In genomic region chr10:30433286-30433778, GRCh38 we compare ENCODE assay signal across 8 cellular contexts. TPM values are rescaled to one million over a fixed set of nuclear protein-coding genes. Genes with fewer than 3 reads are reported as not detected.
DNase-seq lines count a peak whose midpoint lies in the region; ATAC-seq and TF ChIP-seq lines count a peak whose summit lies in the region.

No MANE protein-coding gene starts in this region.

- peak overlapping the region; percentile 86 for H3K27ac ChIP-seq in PC-3 (ENCODE audit: low read length)
- H3K27ac ChIP-seq in left ventricle myocardium inferior (replicated peaks) = peak overlapping the region; percentile 99

- BruUV-seq in PC-3 (replicated peaks; lab: Mats Ljungman, UMichigan) = TSS peak; percentile 69

- H3K4me3 ChIP-seq in PC-3 (ENCODE audit: low read length) = peak overlapping the region; percentile 98
- peak overlapping the region; percentile 94 for H3K4me3 ChIP-seq in adipocyte (ENCODE audit: low read length)
- peak overlapping the region; percentile 91 for H3K4me3 ChIP-seq in left ventricle myocardium inferior

- TF ChIP-seq CTCF in PC-3 (conservative IDR thresholded peaks at IDR 0.05; ENCODE audit: low read depth, low read length) (no peak), left ventricle myocardium inferior (IDR thresholded peaks at IDR 0.05; ENCODE audit: borderline replicate concordance) (no peak)

- CTCF ChIA-PET in PC-3 (lab: Charles Lee) = interaction anchor here (1.3 kb wide), 1 partner anchor 158 kb away, joined by 4 read pairs; no protein-coding TSS in a partner anchor

- peak; percentile 22 for DNase-seq in NCI-H2171 treated with DMSO at 0.1 percent for 48 hours (lab: John Stamatoyannopoulos, UW)
- DNase-seq in NCI-H2171 (lab: John Stamatoyannopoulos, UW) = no peak
- peak; percentile 61 for DNase-seq in PC-3
- DNase-seq in adipocyte (ENCODE audit: low read depth) = peak; percentile 84
- DNase-seq in left ventricle myocardium inferior = peak; percentile 83
- DNase-seq in putamen (ENCODE audit: low spot score) = peak; percentile 20
- DNase-seq in KBM-7 = no peak

- H3K9me2 ChIP-seq in PC-3 (replicated peaks; ENCODE audit: low read length) = no peaks in the 10 kb centered on the region

- intact Hi-C loops in PC-3 (cut with micrococcal nuclease) = no loop called here
- intact Hi-C loops in left ventricle myocardium inferior (cut with micrococcal nuclease) = no loop called here

- ATAC-seq in HG02870 (IDR thresholded peaks at IDR 0.05; ENCODE audit: unreplicated experiment) (peak; percentile 12), PC-3 (peak; percentile 31)

- H3K9me3 ChIP-seq in PC-3 (ENCODE audit: low read length) = no peaks in the 10 kb centered on the region
- H3K9me3 ChIP-seq in adipocyte (ENCODE audit: control insufficient read depth, low read length) = no peaks in the 10 kb centered on the region
- no peaks in the 10 kb centered on the region for H3K9me3 ChIP-seq in left ventricle myocardium inferior (replicated peaks)

- H3K79me2 ChIP-seq in PC-3 (ENCODE audit: low read length) = peaks cover 40% of the 10 kb centered on the region

- H3K4me2 ChIP-seq in PC-3 (ENCODE audit: low read length) = peak overlapping the region; percentile 89

- POLR2A ChIA-PET in PC-3 (lab: Charles Lee; ENCODE audit: unreplicated experiment) = interaction anchor here (0.6 to 1.3 kb wide), 4 partner anchors 10 to 1442 kb away, joined by 3 to 8 read pairs (median 4); no protein-coding TSS in a partner anchor

- H3K27me3 ChIP-seq in PC-3 (ENCODE audit: low read length) (no peaks in the 10 kb centered on the region), adipocyte (replicated peaks; ENCODE audit: control insufficient read depth, insufficient read depth, low read length) (no peaks in the 10 kb centered on the region), left ventricle myocardium inferior (ENCODE audit: low read depth) (no peaks in the 10 kb centered on the region)

- no peaks in the 10 kb centered on the region for H3K36me3 ChIP-seq in PC-3 (ENCODE audit: low read depth, low read length)
- H3K36me3 ChIP-seq in adipocyte (ENCODE audit: control insufficient read depth, insufficient read depth, low read length, severe bottlenecking) = peaks cover 9% of the 10 kb centered on the region
- H3K36me3 ChIP-seq in left ventricle myocardium inferior = no peaks in the 10 kb centered on the region

- in situ Hi-C loops in KBM-7 (cut with MboI; ENCODE audit: low pct_unique_long_range_greater_than_20kb, low sequenced_read_pairs) = no loop called here

- H3K4me1 ChIP-seq in PC-3 (ENCODE audit: insufficient read depth, low read length) (peaks cover 38% of the 10 kb centered on the region), adipocyte (ENCODE audit: control insufficient read depth, insufficient read depth, low read length) (peaks cover 42% of the 10 kb centered on the region), left ventricle myocardium inferior (peaks cover 76% of the 10 kb centered on the region)

- peak overlapping the region; percentile 90 for H2AFZ ChIP-seq in PC-3 (ENCODE audit: low read length)

- H4K20me1 ChIP-seq in PC-3 (ENCODE audit: low read length) = peaks cover 11% of the 10 kb centered on the region; the same call in 1 of the 2 replicates

- H3K9ac ChIP-seq in PC-3 (ENCODE audit: low read length) = peak overlapping the region; percentile 90
- peak overlapping the region; percentile 99 for H3K9ac ChIP-seq in adipocyte (ENCODE audit: low read length)

- H3F3A ChIP-seq in PC-3 (ENCODE audit: low read length, unreplicated experiment) = no peaks in the 10 kb centered on the region

RNA-seq across cellular contexts. Expression of gene MAP3K8, which starts 0.7 kb away (rescaled TPM):
- total RNA-seq in PC-3 (2014; rRNA removed) (4.9 and 6.5 TPM in 2 replicates), left ventricle myocardium inferior (7.0 TPM)

Comparison
In these comparisons a context has a peak if more than half of its experiments do, and no peak if none do; other contexts are left out.
1. DNase-seq: peak in NCI-H2171 treated with DMSO at 0.1 percent for 48 hours (single experiment), PC-3 (single experiment), adipocyte (single experiment), left ventricle myocardium inferior (single experiment) and putamen (single experiment); none in NCI-H2171 (single experiment) and KBM-7 (single experiment).
2. Peak in every context shown above with its lines, with median percentiles within 50 percentile points of each other: H3K4me3 ChIP-seq.